1 cellular context compared by ENCODE assay signal in the genomic region with DNA sequence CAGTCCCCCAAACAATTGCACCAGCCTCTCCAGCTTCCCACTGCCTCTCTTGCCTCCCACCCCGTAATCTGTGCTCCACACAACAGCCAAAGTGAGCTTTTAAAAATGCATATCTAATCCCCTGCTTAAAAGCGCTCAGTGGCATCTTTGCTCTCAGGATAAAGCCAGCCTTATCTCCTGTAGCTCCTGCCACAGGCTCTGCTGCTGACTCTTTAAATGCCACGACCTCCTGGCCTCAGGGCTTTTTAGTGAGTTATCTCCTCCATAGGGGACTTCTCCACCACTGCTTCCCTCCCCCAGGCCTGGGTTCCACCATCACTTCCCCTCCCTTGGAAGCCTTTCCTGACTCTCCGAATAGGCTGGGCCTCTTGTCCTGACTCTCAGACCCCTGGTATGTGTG.
TF ChIP-seq lines count a peak whose summit lies in the region.

No MANE protein-coding gene starts in this region.

TF ChIP-seq in K562, 482 proteins besides CTCF, POLR2A, EP300 and RAD21 (continued from another document and continues in another):
- TF ChIP-seq RNF219 (CRISPR knock-in tag; IDR thresholded peaks at IDR 0.05) (no peak), ADNP (tag; IDR thresholded peaks at IDR 0.05) (no peak), ZKSCAN8 (CRISPR knock-in tag; IDR thresholded peaks at IDR 0.05) (no peak; the same call in 1 of the 2 replicates), SMC3 (conservative IDR thresholded peaks at IDR 0.05; ENCODE audit: insufficient read depth, low read depth, low read length) (no peak), RAD51 (IDR thresholded peaks at IDR 0.05; ENCODE audit: borderline replicate concordance, low read depth) (no peak), CXXC5 (CRISPR knock-in tag; IDR thresholded peaks at IDR 0.05) (peak; percentile 69), TAF15 (IDR thresholded peaks at IDR 0.05; ENCODE audit: low read depth, low read length) (no peak), TAL1 (IDR thresholded peaks at IDR 0.05) (peak; percentile 97), TSC22D4 (tag; IDR thresholded peaks at IDR 0.05) (no peak), GATAD2A (IDR thresholded peaks at IDR 0.05) (no peak), ZNF347 (CRISPR knock-in tag; IDR thresholded peaks at IDR 0.05; ENCODE audit: low read depth) (no peak), FOXJ3 (CRISPR knock-in tag; IDR thresholded peaks at IDR 0.05) (no peak), MLLT1 (IDR thresholded peaks at IDR 0.05) (peak in 1 of 2 experiments; percentile 50; a peak in 1 of 4 replicates), KAT2B (IDR thresholded peaks at IDR 0.05; ENCODE audit: low read depth, low read length) (no peak), NR2C1 (IDR thresholded peaks at IDR 0.05) (no peak), NR2C1 (tag; IDR thresholded peaks at IDR 0.05) (no peak), GTF2F1 (IDR thresholded peaks at IDR 0.05; ENCODE audit: low read depth, low read length) (no peak), ZNF77 (CRISPR knock-in tag; IDR thresholded peaks at IDR 0.05) (no peak), ZNF197 (CRISPR knock-in tag; IDR thresholded peaks at IDR 0.05; ENCODE audit: low read depth) (no peak), ZNF444 (CRISPR knock-in tag; IDR thresholded peaks at IDR 0.05) (no peak), BRCA1 (IDR thresholded peaks at IDR 0.05) (no peak), BRCA1 (CRISPR knock-in tag; IDR thresholded peaks at IDR 0.05) (no peak), SETDB1 (IDR thresholded peaks at IDR 0.05; ENCODE audit: low read length) (no peak), HCFC1 (IDR thresholded peaks at IDR 0.05; ENCODE audit: low read depth, low read length) (no peak), MCM2 (IDR thresholded peaks at IDR 0.05; ENCODE audit: low read depth) (no peak), HNRNPLL (IDR thresholded peaks at IDR 0.05; ENCODE audit: low read depth, low read length, poor library complexity, severe bottlenecking) (no peak), NR2F6 (CRISPR knock-in tag; IDR thresholded peaks at IDR 0.05) (no peak), HDAC3 (IDR thresholded peaks at IDR 0.05; ENCODE audit: borderline replicate concordance, partially characterized antibody) (peak; percentile 82), MXI1 (IDR thresholded peaks at IDR 0.05; ENCODE audit: low read depth, low read length) (no peak), FOXA1 (IDR thresholded peaks at IDR 0.05; ENCODE audit: borderline replicate concordance) (no peak), ZNF316 (IDR thresholded peaks at IDR 0.05) (no peak), CREB1 (IDR thresholded peaks at IDR 0.05) (peak; percentile 63; the same call in 1 of the 2 replicates), CREB1 (CRISPR knock-in tag; IDR thresholded peaks at IDR 0.05) (no peak), CREBBP (IDR thresholded peaks at IDR 0.05; ENCODE audit: low read depth, low read length) (no peak), ZNF175 (CRISPR knock-in tag; IDR thresholded peaks at IDR 0.05; ENCODE audit: low read depth) (peak; percentile 75), MTA2 (IDR thresholded peaks at IDR 0.05; ENCODE audit: low read depth) (peak; percentile 92), TBL1XR1 (IDR thresholded peaks at IDR 0.05; ENCODE audit: low read length in 2 of 2) (peak in 1 of 2 experiments; percentile 64; a peak in 2 of 4 replicates), ZKSCAN3 (CRISPR knock-in tag; IDR thresholded peaks at IDR 0.05) (no peak), RUNX1 (IDR thresholded peaks at IDR 0.05; ENCODE audit: low read depth) (peak; percentile 77; the same call in 1 of the 2 replicates), NFIC (IDR thresholded peaks at IDR 0.05) (peak; percentile 90), MED1 (CRISPR knock-in tag; IDR thresholded peaks at IDR 0.05; ENCODE audit: borderline replicate concordance) (no peak), DACH1 (IDR thresholded peaks at IDR 0.05; ENCODE audit: partially characterized antibody) (no peak), HDAC8 (tag; IDR thresholded peaks at IDR 0.05) (no peak), POLR3G (IDR thresholded peaks at IDR 0.05; ENCODE audit: extremely low read depth, insufficient read length, insufficient replicate concordance) (no peak), IRF2 (CRISPR knock-in tag; IDR thresholded peaks at IDR 0.05) (no peak), SRSF1 (IDR thresholded peaks at IDR 0.05; ENCODE audit: low read depth, low read length) (no peak)
- TF ChIP-seq, protein P1, sequence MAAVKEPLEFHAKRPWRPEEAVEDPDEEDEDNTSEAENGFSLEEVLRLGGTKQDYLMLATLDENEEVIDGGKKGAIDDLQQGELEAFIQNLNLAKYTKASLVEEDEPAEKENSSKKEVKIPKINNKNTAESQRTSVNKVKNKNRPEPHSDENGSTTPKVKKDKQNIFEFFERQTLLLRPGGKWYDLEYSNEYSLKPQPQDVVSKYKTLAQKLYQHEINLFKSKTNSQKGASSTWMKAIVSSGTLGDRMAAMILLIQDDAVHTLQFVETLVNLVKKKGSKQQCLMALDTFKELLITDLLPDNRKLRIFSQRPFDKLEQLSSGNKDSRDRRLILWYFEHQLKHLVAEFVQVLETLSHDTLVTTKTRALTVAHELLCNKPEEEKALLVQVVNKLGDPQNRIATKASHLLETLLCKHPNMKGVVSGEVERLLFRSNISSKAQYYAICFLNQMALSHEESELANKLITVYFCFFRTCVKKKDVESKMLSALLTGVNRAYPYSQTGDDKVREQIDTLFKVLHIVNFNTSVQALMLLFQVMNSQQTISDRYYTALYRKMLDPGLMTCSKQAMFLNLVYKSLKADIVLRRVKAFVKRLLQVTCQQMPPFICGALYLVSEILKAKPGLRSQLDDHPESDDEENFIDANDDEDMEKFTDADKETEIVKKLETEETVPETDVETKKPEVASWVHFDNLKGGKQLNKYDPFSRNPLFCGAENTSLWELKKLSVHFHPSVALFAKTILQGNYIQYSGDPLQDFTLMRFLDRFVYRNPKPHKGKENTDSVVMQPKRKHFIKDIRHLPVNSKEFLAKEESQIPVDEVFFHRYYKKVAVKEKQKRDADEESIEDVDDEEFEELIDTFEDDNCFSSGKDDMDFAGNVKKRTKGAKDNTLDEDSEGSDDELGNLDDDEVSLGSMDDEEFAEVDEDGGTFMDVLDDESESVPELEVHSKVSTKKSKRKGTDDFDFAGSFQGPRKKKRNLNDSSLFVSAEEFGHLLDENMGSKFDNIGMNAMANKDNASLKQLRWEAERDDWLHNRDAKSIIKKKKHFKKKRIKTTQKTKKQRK (IDR thresholded peaks at IDR 0.05; ENCODE audit: borderline replicate concordance, low read depth, low read length) = no peak
- TF ChIP-seq, protein P2, sequence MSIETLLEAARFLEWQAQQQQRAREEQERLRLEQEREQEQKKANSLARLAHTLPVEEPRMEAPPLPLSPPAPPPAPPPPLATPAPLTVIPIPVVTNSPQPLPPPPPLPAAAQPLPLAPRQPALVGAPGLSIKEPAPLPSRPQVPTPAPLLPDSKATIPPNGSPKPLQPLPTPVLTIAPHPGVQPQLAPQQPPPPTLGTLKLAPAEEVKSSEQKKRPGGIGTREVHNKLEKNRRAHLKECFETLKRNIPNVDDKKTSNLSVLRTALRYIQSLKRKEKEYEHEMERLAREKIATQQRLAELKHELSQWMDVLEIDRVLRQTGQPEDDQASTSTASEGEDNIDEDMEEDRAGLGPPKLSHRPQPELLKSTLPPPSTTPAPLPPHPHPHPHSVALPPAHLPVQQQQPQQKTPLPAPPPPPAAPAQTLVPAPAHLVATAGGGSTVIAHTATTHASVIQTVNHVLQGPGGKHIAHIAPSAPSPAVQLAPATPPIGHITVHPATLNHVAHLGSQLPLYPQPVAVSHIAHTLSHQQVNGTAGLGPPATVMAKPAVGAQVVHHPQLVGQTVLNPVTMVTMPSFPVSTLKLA (conservative IDR thresholded peaks at IDR 0.05) = peak in 1 of 2 experiments; percentile 60; a peak in 1 of 4 replicates
- TF ChIP-seq, protein P3, sequence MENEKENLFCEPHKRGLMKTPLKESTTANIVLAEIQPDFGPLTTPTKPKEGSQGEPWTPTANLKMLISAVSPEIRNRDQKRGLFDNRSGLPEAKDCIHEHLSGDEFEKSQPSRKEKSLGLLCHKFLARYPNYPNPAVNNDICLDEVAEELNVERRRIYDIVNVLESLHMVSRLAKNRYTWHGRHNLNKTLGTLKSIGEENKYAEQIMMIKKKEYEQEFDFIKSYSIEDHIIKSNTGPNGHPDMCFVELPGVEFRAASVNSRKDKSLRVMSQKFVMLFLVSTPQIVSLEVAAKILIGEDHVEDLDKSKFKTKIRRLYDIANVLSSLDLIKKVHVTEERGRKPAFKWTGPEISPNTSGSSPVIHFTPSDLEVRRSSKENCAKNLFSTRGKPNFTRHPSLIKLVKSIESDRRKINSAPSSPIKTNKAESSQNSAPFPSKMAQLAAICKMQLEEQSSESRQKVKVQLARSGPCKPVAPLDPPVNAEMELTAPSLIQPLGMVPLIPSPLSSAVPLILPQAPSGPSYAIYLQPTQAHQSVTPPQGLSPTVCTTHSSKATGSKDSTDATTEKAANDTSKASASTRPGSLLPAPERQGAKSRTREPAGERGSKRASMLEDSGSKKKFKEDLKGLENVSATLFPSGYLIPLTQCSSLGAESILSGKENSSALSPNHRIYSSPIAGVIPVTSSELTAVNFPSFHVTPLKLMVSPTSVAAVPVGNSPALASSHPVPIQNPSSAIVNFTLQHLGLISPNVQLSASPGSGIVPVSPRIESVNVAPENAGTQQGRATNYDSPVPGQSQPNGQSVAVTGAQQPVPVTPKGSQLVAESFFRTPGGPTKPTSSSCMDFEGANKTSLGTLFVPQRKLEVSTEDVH (IDR thresholded peaks at IDR 0.05; ENCODE audit: low read depth, partially characterized antibody) = no peak
- TF ChIP-seq, protein P4, sequence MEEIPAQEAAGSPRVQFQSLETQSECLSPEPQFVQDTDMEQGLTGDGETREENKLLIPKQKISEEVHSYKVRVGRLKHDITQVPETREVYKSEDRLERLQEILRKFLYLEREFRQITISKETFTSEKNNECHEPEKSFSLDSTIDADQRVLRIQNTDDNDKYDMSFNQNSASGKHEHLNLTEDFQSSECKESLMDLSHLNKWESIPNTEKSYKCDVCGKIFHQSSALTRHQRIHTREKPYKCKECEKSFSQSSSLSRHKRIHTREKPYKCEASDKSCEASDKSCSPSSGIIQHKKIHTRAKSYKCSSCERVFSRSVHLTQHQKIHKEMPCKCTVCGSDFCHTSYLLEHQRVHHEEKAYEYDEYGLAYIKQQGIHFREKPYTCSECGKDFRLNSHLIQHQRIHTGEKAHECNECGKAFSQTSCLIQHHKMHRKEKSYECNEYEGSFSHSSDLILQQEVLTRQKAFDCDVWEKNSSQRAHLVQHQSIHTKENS (CRISPR knock-in tag; IDR thresholded peaks at IDR 0.05) = no peak
- TF ChIP-seq, protein P5, sequence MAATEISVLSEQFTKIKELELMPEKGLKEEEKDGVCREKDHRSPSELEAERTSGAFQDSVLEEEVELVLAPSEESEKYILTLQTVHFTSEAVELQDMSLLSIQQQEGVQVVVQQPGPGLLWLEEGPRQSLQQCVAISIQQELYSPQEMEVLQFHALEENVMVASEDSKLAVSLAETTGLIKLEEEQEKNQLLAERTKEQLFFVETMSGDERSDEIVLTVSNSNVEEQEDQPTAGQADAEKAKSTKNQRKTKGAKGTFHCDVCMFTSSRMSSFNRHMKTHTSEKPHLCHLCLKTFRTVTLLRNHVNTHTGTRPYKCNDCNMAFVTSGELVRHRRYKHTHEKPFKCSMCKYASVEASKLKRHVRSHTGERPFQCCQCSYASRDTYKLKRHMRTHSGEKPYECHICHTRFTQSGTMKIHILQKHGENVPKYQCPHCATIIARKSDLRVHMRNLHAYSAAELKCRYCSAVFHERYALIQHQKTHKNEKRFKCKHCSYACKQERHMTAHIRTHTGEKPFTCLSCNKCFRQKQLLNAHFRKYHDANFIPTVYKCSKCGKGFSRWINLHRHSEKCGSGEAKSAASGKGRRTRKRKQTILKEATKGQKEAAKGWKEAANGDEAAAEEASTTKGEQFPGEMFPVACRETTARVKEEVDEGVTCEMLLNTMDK (IDR thresholded peaks at IDR 0.05; ENCODE audit: borderline replicate concordance, insufficient read depth, low read depth, low read length, poor library complexity, severe bottlenecking) = no peak
- TF ChIP-seq, protein P6, sequence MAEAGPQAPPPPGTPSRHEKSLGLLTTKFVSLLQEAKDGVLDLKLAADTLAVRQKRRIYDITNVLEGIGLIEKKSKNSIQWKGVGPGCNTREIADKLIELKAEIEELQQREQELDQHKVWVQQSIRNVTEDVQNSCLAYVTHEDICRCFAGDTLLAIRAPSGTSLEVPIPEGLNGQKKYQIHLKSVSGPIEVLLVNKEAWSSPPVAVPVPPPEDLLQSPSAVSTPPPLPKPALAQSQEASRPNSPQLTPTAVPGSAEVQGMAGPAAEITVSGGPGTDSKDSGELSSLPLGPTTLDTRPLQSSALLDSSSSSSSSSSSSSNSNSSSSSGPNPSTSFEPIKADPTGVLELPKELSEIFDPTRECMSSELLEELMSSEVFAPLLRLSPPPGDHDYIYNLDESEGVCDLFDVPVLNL (CRISPR knock-in tag; IDR thresholded peaks at IDR 0.05; ENCODE audit: low read depth) = no peak
- TF ChIP-seq, protein P7, sequence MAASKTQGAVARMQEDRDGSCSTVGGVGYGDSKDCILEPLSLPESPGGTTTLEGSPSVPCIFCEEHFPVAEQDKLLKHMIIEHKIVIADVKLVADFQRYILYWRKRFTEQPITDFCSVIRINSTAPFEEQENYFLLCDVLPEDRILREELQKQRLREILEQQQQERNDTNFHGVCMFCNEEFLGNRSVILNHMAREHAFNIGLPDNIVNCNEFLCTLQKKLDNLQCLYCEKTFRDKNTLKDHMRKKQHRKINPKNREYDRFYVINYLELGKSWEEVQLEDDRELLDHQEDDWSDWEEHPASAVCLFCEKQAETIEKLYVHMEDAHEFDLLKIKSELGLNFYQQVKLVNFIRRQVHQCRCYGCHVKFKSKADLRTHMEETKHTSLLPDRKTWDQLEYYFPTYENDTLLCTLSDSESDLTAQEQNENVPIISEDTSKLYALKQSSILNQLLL (CRISPR knock-in tag; IDR thresholded peaks at IDR 0.05; ENCODE audit: borderline replicate concordance) = no peak
